ENCODE assay signal across 8 cellular contexts in genomic region chr19:1172353-1173159, GRCh38. TPM values are rescaled to one million over a fixed set of nuclear protein-coding genes. Genes with fewer than 3 reads are reported as not detected.
DNase-seq lines count a peak whose midpoint lies in the region; ATAC-seq and TF ChIP-seq lines count a peak whose summit lies in the region.

No MANE protein-coding gene starts in this region.

- H3K4me3 ChIP-seq in BE2C (ENCODE audit: low read depth, low read length) (peak overlapping the region; percentile 83), right atrium auricular region (peak overlapping the region; percentile 83 to 92), psoas muscle (peak overlapping the region; percentile 87)

- ATAC-seq in psoas muscle: peak; percentile 67 to 82 (median 74)

- TF ChIP-seq CTCF in BE2C (IDR thresholded peaks at IDR 0.05; ENCODE audit: low read depth, low read length): no peak
- no peak for TF ChIP-seq CTCF in right atrium auricular region (IDR thresholded peaks at IDR 0.05)
- no peak for TF ChIP-seq CTCF in psoas muscle (IDR thresholded peaks at IDR 0.05)

- H3K27me3 ChIP-seq in BE2C (no peaks in the 10 kb centered on the region), right atrium auricular region (no peaks in the 10 kb centered on the region), psoas muscle (ENCODE audit: insufficient read depth in 3 of 3, low read length in 2 of 3) (peaks cover 0 to 2% (median 1%) of the 10 kb centered on the region in 3 donors)

- H3K36me3 ChIP-seq in BE2C: no peaks in the 10 kb centered on the region
- no peaks in the 10 kb centered on the region for H3K36me3 ChIP-seq in KOPT-K1 (ENCODE audit: insufficient read depth, low read length)
- H3K36me3 ChIP-seq in right atrium auricular region: no peaks in the 10 kb centered on the region
- H3K36me3 ChIP-seq in psoas muscle (ENCODE audit: insufficient read depth in 1 of 2, low read depth in 1 of 2): no peaks in the 10 kb centered on the region

- H3K27ac ChIP-seq in KOPT-K1 (ENCODE audit: low read depth, low read length, poor library complexity, severe bottlenecking) (peak overlapping the region; percentile 66), right atrium auricular region (peak overlapping the region; percentile 85 to 90), psoas muscle (peak overlapping the region; percentile 92)

- peaks cover 10% of the 10 kb centered on the region for H3K4me1 ChIP-seq in BE2C
- H3K4me1 ChIP-seq in right atrium auricular region: peaks cover 0 to 33% of the 10 kb centered on the region in 2 donors
- peaks cover 24% of the 10 kb centered on the region for H3K4me1 ChIP-seq in psoas muscle

- WGBS in psoas muscle, 3 donors: 10 to 19% (median 13%) methylated on average over 28 to 36 of the region's 36 CpGs

- no peaks in the 10 kb centered on the region for H3K9me3 ChIP-seq in BE2C
- no peaks in the 10 kb centered on the region for H3K9me3 ChIP-seq in KOPT-K1 (ENCODE audit: insufficient read depth, low read length, poor library complexity, severe bottlenecking)
- no peaks in the 10 kb centered on the region for H3K9me3 ChIP-seq in right atrium auricular region
- H3K9me3 ChIP-seq in psoas muscle: no peaks in the 10 kb centered on the region

- DNase-seq in BE2C (no peak), amniotic epithelial cell (ENCODE audit: low read depth) (peak; percentile 20), right atrium auricular region (ENCODE audit: low spot score) (peak; percentile 81), psoas muscle (peak; percentile 79 to 85), NCI-H1092 treated with DMSO at 0.1 percent for 48 hours (lab: John Stamatoyannopoulos, UW) (no peak), NCI-H774 (lab: John Stamatoyannopoulos, UW) (no peak), DMS153 treated with DMSO at 0.1 percent for 48 hours (lab: John Stamatoyannopoulos, UW; ENCODE audit: unreplicated experiment) (no peak)

- intact Hi-C loops in psoas muscle (cut with DNase I): loop anchor here in 1 of 2 donors (5.0 kb wide), 1 partner anchor 40 kb away; no protein-coding TSS in a partner anchor

RNA-seq across cellular contexts. Expression of gene SBNO2, which starts 1.5 kb away (rescaled TPM):
- polyA plus RNA-seq in BE2C (2012; ENCODE audit: insufficient read depth, insufficient read length, low read depth): 74.4 TPM
- total RNA-seq in right atrium auricular region: 10 to 100 TPM; 14.7 to 17.7 TPM
- 100 to 1,000 TPM in 1 of 4 donors, 10 to 100 TPM in 3; 20.9 to 138 (median 76.9) TPM for total RNA-seq in psoas muscle
- 10 to 100 TPM; 18.5 to 47.2 (median 20.2) TPM for polyA plus RNA-seq in psoas muscle

RNA-seq across cellular contexts. Expression of gene STK11, which starts 33.0 kb away (rescaled TPM):
- 71.2 TPM for polyA plus RNA-seq in BE2C (2012; ENCODE audit: insufficient read depth, insufficient read length, low read depth)
- total RNA-seq in right atrium auricular region (10 to 100 TPM; 62.0 to 64.7 TPM), psoas muscle (10 to 100 TPM; 83.5 to 95.0 (median 88.3) TPM)
- 100 to 1,000 TPM in 1 of 3 donors, 10 to 100 TPM in 2; 64.9 to 133 (median 83.4) TPM for polyA plus RNA-seq in psoas muscle

Comparison
In these comparisons a context has a peak if more than half of its experiments do, and no peak if none do; other contexts are left out.
1. DNase-seq: peak in amniotic epithelial cell (single experiment), right atrium auricular region (single experiment) and psoas muscle (2 of 2); none in BE2C (single experiment), NCI-H1092 treated with DMSO at 0.1 percent for 48 hours (single experiment), NCI-H774 (single experiment) and DMS153 treated with DMSO at 0.1 percent for 48 hours (single experiment).
2. Peak in every context shown above with its lines, with median percentiles within 50 percentile points of each other: H3K4me3 ChIP-seq and H3K27ac ChIP-seq.